Comparison of ENCODE assay signal across 20 cellular contexts in the genomic region with DNA sequence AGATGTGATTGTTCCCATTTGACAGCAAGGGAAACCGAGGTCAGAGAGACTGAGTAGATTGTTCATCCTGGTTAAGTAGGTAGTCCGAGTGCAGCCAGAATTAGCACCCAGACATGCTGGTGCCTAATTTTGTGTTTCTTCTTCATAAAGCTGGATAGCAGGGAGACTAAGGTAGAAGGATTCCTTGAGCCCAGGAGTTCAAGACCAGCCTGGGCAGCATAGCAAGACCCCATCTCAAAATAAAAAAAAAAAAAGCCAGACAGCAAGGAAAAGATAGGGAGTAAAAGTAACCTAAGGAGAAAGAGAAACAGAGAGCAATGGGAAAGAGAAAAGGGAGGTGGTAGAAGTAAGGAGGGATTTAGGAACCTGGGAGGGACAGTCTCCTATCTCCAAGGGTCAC.
DNase-seq lines count a peak whose midpoint lies in the region; ATAC-seq, FAIRE-seq and TF ChIP-seq lines count a peak whose summit lies in the region.
"Had no signal": no experiment of that assay in that cellular context is flagged by ENCODE, and none has a peak within 500 bp of the region (broad histone marks: within the 10 kb centered on the region; RNA-seq: fewer than 3 reads in every experiment).

No MANE protein-coding gene starts in this region.

- peaks cover 0 to 11% of the 10 kb centered on the region in 2 experiments; a peak in 1 of 5 replicates for H3K27me3 ChIP-seq in HepG2 (ENCODE audit: control insufficient read depth in 1 of 2, insufficient read depth in 2 of 2, low read length in 2 of 2)
- no peaks in the 10 kb centered on the region for H3K27me3 ChIP-seq in right lobe of liver
- no peaks in the 10 kb centered on the region for H3K27me3 ChIP-seq in gastroesophageal sphincter
- no peaks in the 10 kb centered on the region for H3K27me3 ChIP-seq in parathyroid adenoma (ENCODE audit: control insufficient read depth, insufficient read depth, low read length)
- H3K27me3 ChIP-seq: breast epithelium, neural progenitor cell had no signal

- 3% methylated on average over 2 of the region's 2 CpGs for WGBS in HepG2 (ENCODE audit: low lambda C conversion rate)
- 0% methylated on average over 1 of the region's 2 CpGs for WGBS in right lobe of liver (ENCODE audit: insufficient coverage, low coverage, low lambda C conversion rate, missing lambda C conversion rate)
- 0% methylated on average over 1 of the region's 2 CpGs; no CpG with 5 or more reads in 1 of the 2 donors for WGBS in gastroesophageal sphincter (ENCODE audit: low coverage in 1 of 2), 2 donors

- in situ Hi-C loops in HepG2 (cut with HindIII; ENCODE audit: extremely low pct_ligation_motif_present, low pct_unique_long_range_greater_than_20kb), result no loop called here

- BruUV-seq in HepG2 (replicated peaks; lab: Mats Ljungman, UMichigan), result no TSS peak

- H3K9ac ChIP-seq in HepG2 (ENCODE audit: insufficient read depth, low read depth, low read length) (no peak overlapping the region), parathyroid adenoma (no peak overlapping the region)
- H3K9ac ChIP-seq: neural progenitor cell had no signal

- TF ChIP-seq POLR2A in HepG2 (IDR thresholded peaks at IDR 0.05; ENCODE audit: insufficient read depth in 1 of 2, low read depth in 2 of 2, low read length in 2 of 2) (no peak), right lobe of liver (IDR thresholded peaks at IDR 0.05) (no peak), gastroesophageal sphincter (IDR thresholded peaks at IDR 0.05) (no peak)

- no peak for TF ChIP-seq RAD21 in HepG2 (CRISPR knock-in tag; IDR thresholded peaks at IDR 0.05)

- H2AFZ ChIP-seq in HepG2 (ENCODE audit: low read length), result no peak overlapping the region
- H2AFZ ChIP-seq in parathyroid adenoma, result no peak overlapping the region

- POLR2A ChIA-PET in HepG2 (lab: Yijun Ruan, JAX), result no interaction called here

- FAIRE-seq in HepG2 (lab: Jason Lieb, UNC), result no peak
- FAIRE-seq: H54, kidney had no signal

- H3K9me3 ChIP-seq in HepG2 (ENCODE audit: low read length) (no peaks in the 10 kb centered on the region), right lobe of liver (no peaks in the 10 kb centered on the region), gastroesophageal sphincter (no peaks in the 10 kb centered on the region), parathyroid adenoma (ENCODE audit: control insufficient read depth, low read length) (no peaks in the 10 kb centered on the region)
- H3K9me3 ChIP-seq: breast epithelium had no signal

- H3K27ac ChIP-seq in HepG2 (ENCODE audit: extremely low read length, insufficient read depth, low read length) (no peak overlapping the region), right lobe of liver (no peak overlapping the region), gastroesophageal sphincter (peak overlapping the region; percentile 75 to 89 (median 86)), parathyroid adenoma (peak overlapping the region; percentile 70)

- H3K4me2 ChIP-seq in HepG2 (ENCODE audit: low read depth, low read length) (no peak overlapping the region), parathyroid adenoma (ENCODE audit: low read length) (no peak overlapping the region)

- H3K27me3 Mint-ChIP-seq in progenitor cell of endocrine pancreas, result peaks cover 22% of the 10 kb centered on the region
- H3K27me3 Mint-ChIP-seq: activated CD4-positive, alpha-beta memory T cell treated with anti-CD3 and anti-CD28 coated beads for 36 hours; activated naive CD8-positive, alpha-beta T cell treated with anti-CD3 and anti-CD28 coated beads for 36 hours; B cell had no signal

- intact Hi-C loops in HepG2 (cut with micrococcal nuclease; ENCODE audit: unreplicated experiment) (no loop called here), right lobe of liver (cut with DNase I) (loop anchor here in 1 of 2 donors (10.0 kb wide), 1 partner anchor 127 kb away; no protein-coding TSS in a partner anchor)

- H3K4me1 ChIP-seq in HepG2 (ENCODE audit: insufficient read depth, low read length) (no peaks in the 10 kb centered on the region), right lobe of liver (no peaks in the 10 kb centered on the region), gastroesophageal sphincter (peaks cover 0 to 53% (median 8%) of the 10 kb centered on the region in 3 donors), parathyroid adenoma (peaks cover 23% of the 10 kb centered on the region)
- H3K4me1 ChIP-seq: breast epithelium had no signal

- no peak for TF ChIP-seq CTCF in HepG2 (CRISPR knock-in tag; IDR thresholded peaks at IDR 0.05)
- no peak for TF ChIP-seq CTCF in right lobe of liver (IDR thresholded peaks at IDR 0.05)
- no peak for TF ChIP-seq CTCF in gastroesophageal sphincter (IDR thresholded peaks at IDR 0.05)
- TF ChIP-seq CTCF in parathyroid adenoma (IDR thresholded peaks at IDR 0.05), result no peak
- TF ChIP-seq CTCF in progenitor cell of endocrine pancreas (IDR thresholded peaks at IDR 0.05; ENCODE audit: unreplicated experiment), result no peak

- no peaks in the 10 kb centered on the region for H3K36me3 Mint-ChIP-seq in progenitor cell of endocrine pancreas (ENCODE audit: insufficient read depth)
- H3K36me3 Mint-ChIP-seq: activated CD4-positive, alpha-beta memory T cell treated with anti-CD3 and anti-CD28 coated beads for 36 hours; activated naive CD8-positive, alpha-beta T cell treated with anti-CD3 and anti-CD28 coated beads for 36 hours; neural progenitor cell had no signal

- TF ChIP-seq EP300 in HepG2 (IDR thresholded peaks at IDR 0.05; ENCODE audit: low read depth in 2 of 2, low read length in 2 of 2), result no peak
- no peak for TF ChIP-seq EP300 in HepG2 (CRISPR knock-in tag; IDR thresholded peaks at IDR 0.05; ENCODE audit: borderline replicate concordance)
- TF ChIP-seq EP300 in gastroesophageal sphincter (IDR thresholded peaks at IDR 0.05), result no peak

- no peak overlapping the region for H3K27ac Mint-ChIP-seq in progenitor cell of endocrine pancreas
- H3K27ac Mint-ChIP-seq: activated CD4-positive, alpha-beta memory T cell treated with anti-CD3 and anti-CD28 coated beads for 36 hours; activated naive CD8-positive, alpha-beta T cell treated with anti-CD3 and anti-CD28 coated beads for 36 hours; B cell; neural progenitor cell had no signal

- H4K20me1 ChIP-seq in HepG2 (ENCODE audit: insufficient read depth, low read length), result no peaks in the 10 kb centered on the region

- no peaks in the 10 kb centered on the region for H3K79me2 ChIP-seq in HepG2 (ENCODE audit: insufficient read depth, low read length)
- peaks cover 49% of the 10 kb centered on the region for H3K79me2 ChIP-seq in parathyroid adenoma

- DNase-seq in HepG2 (ENCODE audit: low spot score) (no peak), right lobe of liver (no peak), dedifferentiated amniotic fluid mesenchymal stem cell (ENCODE audit: extremely low spot score) (no peak), retina (no peak), progenitor cell of endocrine pancreas (ENCODE audit: low spot score, unreplicated experiment) (no peak)
- DNase-seq: activated CD4-positive, alpha-beta memory T cell treated with anti-CD3 and anti-CD28 coated beads for 36 hours; activated CD4-positive, alpha-beta T cell treated with anti-CD3 and anti-CD28 coated beads for 1 hour; activated CD8-positive, alpha-beta memory T cell treated with anti-CD3 and anti-CD28 coated beads, Interleukin-2, amount 50 U/mL, for 4 hours; activated naive CD8-positive, alpha-beta T cell treated with anti-CD3 and anti-CD28 coated beads for 36 hours; kidney; NCI-H1092; NCI-H1694; SHP77; stimulated activated naive CD4-positive, alpha-beta T cell had no signal

- CTCF ChIA-PET in HepG2 (lab: Yijun Ruan, JAX; ENCODE audit: low intra/inter-chr PET ratio, low total read pairs), result no interaction called here

- H3K4me3 Mint-ChIP-seq in progenitor cell of endocrine pancreas (ENCODE audit: low read depth), result no peak overlapping the region
- H3K4me3 Mint-ChIP-seq: activated CD4-positive, alpha-beta memory T cell treated with anti-CD3 and anti-CD28 coated beads for 36 hours; activated naive CD8-positive, alpha-beta T cell treated with anti-CD3 and anti-CD28 coated beads for 36 hours; B cell; neural progenitor cell had no signal

- ATAC-seq in HepG2, result no peak
- no peak for ATAC-seq in right lobe of liver
- ATAC-seq in gastroesophageal sphincter, result no peak

- no peak overlapping the region for H3K4me3 ChIP-seq in HepG2 (replicated peaks in 1 of 3; ENCODE audit: insufficient read depth in 1 of 3, low read depth in 2 of 3, low read length in 3 of 3)
- no peak overlapping the region for H3K4me3 ChIP-seq in right lobe of liver
- H3K4me3 ChIP-seq in gastroesophageal sphincter, result no peak overlapping the region
- no peak overlapping the region for H3K4me3 ChIP-seq in parathyroid adenoma (ENCODE audit: low read depth, low read length)
- H3K4me3 ChIP-seq: neural progenitor cell had no signal

- no peaks in the 10 kb centered on the region for H3K36me3 ChIP-seq in HepG2 (replicated peaks in 1 of 2; ENCODE audit: control insufficient read depth in 1 of 2, insufficient read depth in 2 of 2, low read length in 2 of 2)
- H3K36me3 ChIP-seq in right lobe of liver, result no peaks in the 10 kb centered on the region
- H3K36me3 ChIP-seq in gastroesophageal sphincter, result no peaks in the 10 kb centered on the region
- H3K36me3 ChIP-seq in parathyroid adenoma (ENCODE audit: control insufficient read depth, insufficient read depth, low read length), result no peaks in the 10 kb centered on the region
- H3K36me3 ChIP-seq: breast epithelium, neural progenitor cell had no signal

- no peaks in the 10 kb centered on the region for H3K9me3 Mint-ChIP-seq in progenitor cell of endocrine pancreas (ENCODE audit: low read depth)
- H3K9me3 Mint-ChIP-seq: activated CD4-positive, alpha-beta memory T cell treated with anti-CD3 and anti-CD28 coated beads for 36 hours; activated naive CD8-positive, alpha-beta T cell treated with anti-CD3 and anti-CD28 coated beads for 36 hours; neural progenitor cell had no signal

- peaks cover 5% of the 10 kb centered on the region for H3K4me1 Mint-ChIP-seq in progenitor cell of endocrine pancreas (ENCODE audit: low read depth)

TF ChIP-seq in HepG2, 621 proteins besides CTCF, POLR2A, EP300 and RAD21:
- TF ChIP-seq, protein P1, sequence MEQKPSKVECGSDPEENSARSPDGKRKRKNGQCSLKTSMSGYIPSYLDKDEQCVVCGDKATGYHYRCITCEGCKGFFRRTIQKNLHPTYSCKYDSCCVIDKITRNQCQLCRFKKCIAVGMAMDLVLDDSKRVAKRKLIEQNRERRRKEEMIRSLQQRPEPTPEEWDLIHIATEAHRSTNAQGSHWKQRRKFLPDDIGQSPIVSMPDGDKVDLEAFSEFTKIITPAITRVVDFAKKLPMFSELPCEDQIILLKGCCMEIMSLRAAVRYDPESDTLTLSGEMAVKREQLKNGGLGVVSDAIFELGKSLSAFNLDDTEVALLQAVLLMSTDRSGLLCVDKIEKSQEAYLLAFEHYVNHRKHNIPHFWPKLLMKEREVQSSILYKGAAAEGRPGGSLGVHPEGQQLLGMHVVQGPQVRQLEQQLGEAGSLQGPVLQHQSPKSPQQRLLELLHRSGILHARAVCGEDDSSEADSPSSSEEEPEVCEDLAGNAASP (CRISPR knock-in tag; IDR thresholded peaks at IDR 0.05; ENCODE audit: borderline replicate concordance), result no peak
- 0 out of 2 replicates have a peak, but pooled peaks have one; percentile 23 for TF ChIP-seq ZNF629 (CRISPR knock-in tag; conservative IDR thresholded peaks at IDR 0.05)
- no peak for TF ChIP-seq KAT7 (CRISPR knock-in tag; IDR thresholded peaks at IDR 0.05; ENCODE audit: borderline replicate concordance)

Comparison
In these comparisons a context has a peak if more than half of its experiments do, and no peak if none do; other contexts are left out.
1. H3K27ac ChIP-seq: peak in gastroesophageal sphincter (4 of 4) and parathyroid adenoma (single experiment); none in HepG2 (single experiment) and right lobe of liver (0 of 3).